17 cellular contexts compared by ENCODE assay signal in the genomic region with DNA sequence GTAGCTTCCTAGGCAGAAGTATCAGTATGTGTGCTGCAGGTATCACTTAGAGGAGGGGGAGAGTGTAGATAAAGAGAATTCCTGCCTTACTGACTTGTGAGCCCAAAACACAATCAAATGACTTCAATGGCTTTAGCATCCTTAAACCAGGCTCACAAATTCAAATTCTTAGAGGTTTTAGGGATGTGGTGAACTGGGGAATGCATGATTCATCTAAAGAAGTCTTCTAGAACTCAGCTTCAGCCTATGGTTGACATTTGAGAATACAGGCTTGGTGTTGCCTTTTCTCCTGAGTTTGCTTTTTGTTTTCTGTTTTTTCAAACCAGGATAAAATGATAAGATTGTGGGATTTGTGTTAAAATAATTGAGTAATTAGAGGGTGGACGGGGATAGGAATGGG. TPM values are rescaled to one million over a fixed set of nuclear protein-coding genes. Genes with fewer than 3 reads are reported as not detected.
DNase-seq lines count a peak whose midpoint lies in the region; ATAC-seq, FAIRE-seq and TF ChIP-seq lines count a peak whose summit lies in the region.
"Had no signal": no experiment of that assay in that cellular context is flagged by ENCODE, and none has a peak within 500 bp of the region (broad histone marks: within the 10 kb centered on the region; RNA-seq: fewer than 3 reads in every experiment).

No MANE protein-coding gene starts in this region.

- FAIRE-seq in GM19239 (lab: Jason Lieb, UNC) = peak; percentile 47

- H3K27ac Mint-ChIP-seq in T-helper 17 cell = peak overlapping the region; percentile 39
- no peak overlapping the region for H3K27ac Mint-ChIP-seq in endothelial cell (ENCODE audit: unreplicated experiment)
- H3K27ac Mint-ChIP-seq: activated T-helper 1 cell treated with anti-CD3 and anti-CD28 coated beads, Interleukin-12 subunit alpha, Interleukin-12 subunit beta, Interleukin-2, Interleukin-4 antibody, amounts not matched to agents 30 ng/mL and 10 ng/mL and 1 ng/mL, durations not matched to agents 14 hours and 24 hours and 36 hours had no signal

- no peaks in the 10 kb centered on the region for H3K27me3 ChIP-seq in tibial artery
- H3K27me3 ChIP-seq: ascending aorta had no signal

- no peak overlapping the region for H3K4me3 ChIP-seq in fibroblast of the aortic adventitia (ENCODE audit: low read depth, low read length)
- H3K4me3 ChIP-seq in tibial artery = no peak overlapping the region
- H3K4me3 ChIP-seq: ascending aorta had no signal

- intact Hi-C loops in tibial artery (cut with DNase I; ENCODE audit: low total_unique reads) = no loop called here

- in situ Hi-C loops in ACHN (cut with HindIII; ENCODE audit: low pct_ligation_motif_present, low pct_unique_long_range_greater_than_20kb, low sequenced_read_pairs) = no loop called here

- H3K27ac ChIP-seq in tibial artery = no peak overlapping the region
- H3K27ac ChIP-seq: ascending aorta had no signal

- H3K4me3 Mint-ChIP-seq in T-helper 17 cell (no peak overlapping the region), endothelial cell (ENCODE audit: unreplicated experiment) (no peak overlapping the region)
- H3K4me3 Mint-ChIP-seq: activated T-helper 1 cell treated with anti-CD3 and anti-CD28 coated beads, Interleukin-12 subunit alpha, Interleukin-12 subunit beta, Interleukin-2, Interleukin-4 antibody, amounts not matched to agents 30 ng/mL and 10 ng/mL and 1 ng/mL, durations not matched to agents 14 hours and 24 hours and 36 hours had no signal

- H3K4me1 ChIP-seq in tibial artery = no peaks in the 10 kb centered on the region
- H3K4me1 ChIP-seq: ascending aorta had no signal

- H3K27me3 Mint-ChIP-seq in T-helper 17 cell (no peaks in the 10 kb centered on the region), endothelial cell (ENCODE audit: unreplicated experiment) (no peaks in the 10 kb centered on the region)

- H3K36me3 Mint-ChIP-seq in T-helper 17 cell (ENCODE audit: low read depth) (peaks cover 5% of the 10 kb centered on the region), endothelial cell (ENCODE audit: low read depth, unreplicated experiment) (peaks cover 6% of the 10 kb centered on the region)

- peak; percentile 50 for DNase-seq in ACHN
- no peak for DNase-seq in GM19239 (ENCODE audit: insufficient read length, low spot score)
- DNase-seq in T-helper 17 cell = no peak
- DNase-seq in fibroblast of the aortic adventitia (ENCODE audit: low read depth) = peak; percentile 44
- no peak for DNase-seq in endothelial cell (ENCODE audit: low spot score)
- no peak for DNase-seq in NCI-H510A treated with DMSO at 0.1 percent for 48 hours (lab: John Stamatoyannopoulos, UW)
- DNase-seq in tibial artery = no peak
- DNase-seq: AML-193; effector CD4-positive, alpha-beta T cell; head of caudate nucleus; KBM-7; left cardiac atrium; NCI-H146; T-helper 9 cell had no signal

- H3K9me3 ChIP-seq in T-helper 17 cell (ENCODE audit: control insufficient read depth, low read length, poor library complexity, severe bottlenecking) = no peaks in the 10 kb centered on the region
- no peaks in the 10 kb centered on the region for H3K9me3 ChIP-seq in tibial artery
- H3K9me3 ChIP-seq: ascending aorta had no signal

- no peak for TF ChIP-seq CTCF in fibroblast of the aortic adventitia (IDR thresholded peaks at IDR 0.05; ENCODE audit: insufficient read depth, low read length)
- no peak for TF ChIP-seq CTCF in endothelial cell (IDR thresholded peaks at IDR 0.05; ENCODE audit: unreplicated experiment)
- no peak for TF ChIP-seq CTCF in tibial artery (IDR thresholded peaks at IDR 0.05)

- peaks cover 65 to 95% (median 81%) of the 10 kb centered on the region in 3 donors for H3K36me3 ChIP-seq in tibial artery

- H3K4me1 Mint-ChIP-seq in T-helper 17 cell (peaks cover 16% of the 10 kb centered on the region), endothelial cell (ENCODE audit: unreplicated experiment) (no peaks in the 10 kb centered on the region)

- no peaks in the 10 kb centered on the region for H3K9me3 Mint-ChIP-seq in endothelial cell (ENCODE audit: unreplicated experiment)
- H3K9me3 Mint-ChIP-seq: activated T-helper 1 cell treated with anti-CD3 and anti-CD28 coated beads, Interleukin-12 subunit alpha, Interleukin-12 subunit beta, Interleukin-2, Interleukin-4 antibody, amounts not matched to agents 30 ng/mL and 10 ng/mL and 1 ng/mL, durations not matched to agents 14 hours and 24 hours and 36 hours had no signal

- ATAC-seq in T-helper 17 cell (no peak), HG03108 (IDR thresholded peaks at IDR 0.05; ENCODE audit: unreplicated experiment) (no peak)
- ATAC-seq: left cardiac atrium had no signal

RNA-seq across cellular contexts. Expression of a gene that starts 14.4 kb away (rescaled TPM):
- total RNA-seq in T-helper 17 cell = 10 to 100 TPM; 44.2 to 52.1 TPM
- 23.7 and 73.5 TPM in 2 replicates for total RNA-seq in fibroblast of the aortic adventitia (ENCODE audit: low replicate concordance)
- total RNA-seq in endothelial cell (ENCODE audit: unreplicated experiment) = 100 TPM

RNA-seq across cellular contexts. Expression of a gene that starts 20.2 kb away (rescaled TPM):
- total RNA-seq in T-helper 17 cell (10 to 100 TPM; 10.5 to 16.3 TPM), fibroblast of the aortic adventitia (ENCODE audit: low replicate concordance) (3.4 and 8.9 TPM in 2 replicates), endothelial cell (ENCODE audit: unreplicated experiment) (12.4 TPM)

Comparison
In these comparisons a context has a peak if more than half of its experiments do, and no peak if none do; other contexts are left out.
1. DNase-seq: peak in ACHN (single experiment) and fibroblast of the aortic adventitia (single experiment); none in GM19239 (single experiment), T-helper 17 cell (0 of 3), endothelial cell (single experiment), NCI-H510A treated with DMSO at 0.1 percent for 48 hours (single experiment) and tibial artery (0 of 2).